Comparison of ENCODE assay signal across 1 cellular context in genomic region chr3:12308517-12308916, GRCh38.
TF ChIP-seq lines count a peak whose summit lies in the region.

No MANE protein-coding gene starts in this region.

TF ChIP-seq in SK-N-SH treated with all-trans-retinoic acid at 6 μM for 48 hours, 23 proteins besides CTCF, POLR2A, EP300 and RAD21 (continued from another document):
- no peak for TF ChIP-seq POU6F1 (CRISPR knock-in tag; IDR thresholded peaks at IDR 0.05; ENCODE audit: borderline replicate concordance, low read depth)
- TF ChIP-seq CSRNP3 (CRISPR knock-in tag; IDR thresholded peaks at IDR 0.05): no peak
- TF ChIP-seq PATZ1 (CRISPR knock-in tag; IDR thresholded peaks at IDR 0.05; ENCODE audit: borderline replicate concordance): peak; percentile 34; the same call in 1 of the 2 replicates
- TF ChIP-seq TCF4 (CRISPR knock-in tag; IDR thresholded peaks at IDR 0.05; ENCODE audit: borderline replicate concordance): no peak
- no peak for TF ChIP-seq CREB5 (CRISPR knock-in tag; IDR thresholded peaks at IDR 0.05; ENCODE audit: low read depth)
- no peak for TF ChIP-seq TOX (CRISPR knock-in tag; IDR thresholded peaks at IDR 0.05; ENCODE audit: borderline replicate concordance)
- no peak for TF ChIP-seq RARB (CRISPR knock-in tag; IDR thresholded peaks at IDR 0.05)
- no peak for TF ChIP-seq ZNF8 (CRISPR knock-in tag; IDR thresholded peaks at IDR 0.05)
- no peak for TF ChIP-seq ZNF565 (CRISPR knock-in tag; conservative IDR thresholded peaks at IDR 0.05; ENCODE audit: low read depth)
- TF ChIP-seq ESRRG (CRISPR knock-in tag; IDR thresholded peaks at IDR 0.05): no peak
- TF ChIP-seq ARNTL (CRISPR knock-in tag; IDR thresholded peaks at IDR 0.05; ENCODE audit: borderline replicate concordance, low read depth): no peak
- no peak for TF ChIP-seq OSR1 (CRISPR knock-in tag; IDR thresholded peaks at IDR 0.05)
- no peak for TF ChIP-seq SNAI2 (CRISPR knock-in tag; IDR thresholded peaks at IDR 0.05)
